In the genomic region with DNA sequence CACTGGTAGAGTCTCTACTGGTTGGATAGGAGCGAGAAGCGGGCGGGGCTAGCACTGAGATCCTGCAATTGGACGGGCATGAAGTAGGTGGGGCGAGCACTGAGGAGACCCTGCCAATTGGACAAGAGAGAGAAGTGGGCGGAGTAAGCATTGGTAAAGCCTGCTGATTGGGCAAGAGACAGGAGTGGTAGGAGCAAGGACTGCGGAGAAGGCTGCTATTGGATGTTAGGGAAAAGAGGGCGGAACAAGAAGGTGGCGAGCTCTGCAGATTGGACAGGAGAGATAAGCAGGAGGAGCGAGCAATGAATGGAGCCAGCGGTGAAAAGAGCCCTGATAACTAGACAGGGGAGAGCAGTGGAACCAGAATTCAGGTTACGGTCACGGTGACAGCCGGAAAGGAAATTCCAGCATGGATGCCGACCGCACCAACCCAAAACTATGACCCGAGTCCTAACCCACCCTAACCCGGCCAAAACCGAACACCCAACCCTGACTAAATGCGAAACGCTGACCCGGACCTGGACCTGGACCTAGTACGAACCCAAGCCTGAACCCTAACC, we compare ENCODE assay signal across 8 cellular contexts. TPM values are rescaled to one million over a fixed set of nuclear protein-coding genes. Genes with fewer than 3 reads are reported as not detected.
DNase-seq lines count a peak whose midpoint lies in the region; ATAC-seq and TF ChIP-seq lines count a peak whose summit lies in the region.

No MANE protein-coding gene starts in this region.

- intact Hi-C loops in mucosa of descending colon (cut with DNase I, micrococcal nuclease), result no loop called here

- H3K27ac ChIP-seq in MM.1S (ENCODE audit: low read length), result no peak overlapping the region
- no peak overlapping the region for H3K27ac ChIP-seq in endodermal cell (ENCODE audit: low read depth, low read length)

- H3K4me3 ChIP-seq in adipocyte (ENCODE audit: low read length) (no peak overlapping the region), mucosa of descending colon (no peak overlapping the region), MM.1S (ENCODE audit: low read length) (no peak overlapping the region), endodermal cell (ENCODE audit: low read length) (no peak overlapping the region)

- H2AFZ ChIP-seq in MM.1S (ENCODE audit: low read length), result no peak overlapping the region

- in situ Hi-C loops in Caki2 (cut with HindIII; ENCODE audit: low pct_unique_long_range_greater_than_20kb, low sequenced_read_pairs), result no loop called here

- no peaks in the 10 kb centered on the region for H3K36me3 Mint-ChIP-seq in endodermal cell (ENCODE audit: low read depth)

- no peaks in the 10 kb centered on the region for H4K20me1 ChIP-seq in MM.1S (ENCODE audit: insufficient read depth, low read length)

- no peak overlapping the region for H3K9ac ChIP-seq in adipocyte (ENCODE audit: low read length)
- no peak overlapping the region for H3K9ac ChIP-seq in MM.1S (ENCODE audit: low read length)
- H3K9ac ChIP-seq in endodermal cell (ENCODE audit: extremely low read depth, low read length, poor library complexity, severe bottlenecking), result no peak overlapping the region

- H3K36me3 ChIP-seq in adipocyte (ENCODE audit: control insufficient read depth, insufficient read depth, low read length, severe bottlenecking), result no peaks in the 10 kb centered on the region
- H3K36me3 ChIP-seq in mucosa of descending colon (ENCODE audit: low read depth), result no peaks in the 10 kb centered on the region
- no peaks in the 10 kb centered on the region for H3K36me3 ChIP-seq in MM.1S (replicated peaks; ENCODE audit: insufficient read depth, low read length)
- H3K36me3 ChIP-seq in endodermal cell (ENCODE audit: control insufficient read depth, insufficient read depth, low read length), result no peaks in the 10 kb centered on the region

- H3K79me2 ChIP-seq in MM.1S (ENCODE audit: low read length), result no peaks in the 10 kb centered on the region

- H3K9me3 ChIP-seq in adipocyte (ENCODE audit: control insufficient read depth, low read length), result no peaks in the 10 kb centered on the region
- H3K9me3 ChIP-seq in mucosa of descending colon, result no peaks in the 10 kb centered on the region
- no peaks in the 10 kb centered on the region for H3K9me3 ChIP-seq in MM.1S (replicated peaks; ENCODE audit: insufficient read depth, low read length)
- H3K9me3 ChIP-seq in endodermal cell (ENCODE audit: control insufficient read depth, low read length), result no peaks in the 10 kb centered on the region

- DNase-seq in Caki2 (ENCODE audit: low read depth), result peak; percentile 94
- peak; percentile 30 for DNase-seq in M059J (ENCODE audit: low read depth)
- DNase-seq in adipocyte (ENCODE audit: low read depth), result peak; percentile 34
- DNase-seq in mucosa of descending colon, result peak in 2 of 3 donors; percentile 19 to 42
- no peak for DNase-seq in MM.1S
- DNase-seq in cortex of kidney (lab: John Stamatoyannopoulos, UW), result no peak
- no peak for DNase-seq in endodermal cell

- no peaks in the 10 kb centered on the region for H3K9me3 Mint-ChIP-seq in endodermal cell

- no peaks in the 10 kb centered on the region for H3K4me1 Mint-ChIP-seq in endodermal cell

- no peak overlapping the region for H3K27ac Mint-ChIP-seq in endodermal cell

- 90 to 93% methylated on average over 19 to 23 of the region's 23 CpGs for WGBS in endodermal cell (ENCODE audit: insufficient coverage in 1 of 2, insufficient read length in 1 of 2), 2 experiments

- no peaks in the 10 kb centered on the region for H3K4me1 ChIP-seq in adipocyte (ENCODE audit: control insufficient read depth, insufficient read depth, low read length)
- H3K4me1 ChIP-seq in mucosa of descending colon (ENCODE audit: low read depth), result no peaks in the 10 kb centered on the region
- H3K4me1 ChIP-seq in MM.1S (ENCODE audit: low read length), result no peaks in the 10 kb centered on the region
- H3K4me1 ChIP-seq in endodermal cell (ENCODE audit: control insufficient read depth, insufficient read depth, low read length), result no peaks in the 10 kb centered on the region

- H3K4me2 ChIP-seq in MM.1S (ENCODE audit: low read depth, low read length), result no peak overlapping the region

- ATAC-seq in mucosa of descending colon (peak; percentile 3), HG03025 (IDR thresholded peaks at IDR 0.05; ENCODE audit: low FRiP score, unreplicated experiment) (no peak)

- H3K27me3 Mint-ChIP-seq in endodermal cell (ENCODE audit: insufficient read depth), result peaks cover 4% of the 10 kb centered on the region

- no peaks in the 10 kb centered on the region for H3F3A ChIP-seq in MM.1S (ENCODE audit: insufficient read depth, low read length)

- H3K27me3 ChIP-seq in adipocyte (replicated peaks; ENCODE audit: control insufficient read depth, insufficient read depth, low read length), result peaks cover 7% of the 10 kb centered on the region
- H3K27me3 ChIP-seq in MM.1S (replicated peaks; ENCODE audit: insufficient read depth, low read length), result peaks cover 30% of the 10 kb centered on the region
- peaks cover 18% of the 10 kb centered on the region for H3K27me3 ChIP-seq in endodermal cell (ENCODE audit: control insufficient read depth, insufficient read depth, low read length, poor library complexity, severe bottlenecking)

- H3K9me2 ChIP-seq in MM.1S (replicated peaks; ENCODE audit: insufficient read depth, low read length), result no peaks in the 10 kb centered on the region

- TF ChIP-seq CTCF in mucosa of descending colon (IDR thresholded peaks at IDR 0.05) (no peak), MM.1S (IDR thresholded peaks at IDR 0.05; ENCODE audit: low read length) (no peak), endodermal cell (conservative IDR thresholded peaks at IDR 0.05) (no peak)

- H3K4me3 Mint-ChIP-seq in endodermal cell, result no peak overlapping the region

RNA-seq across cellular contexts. Expression of gene SCGB1C2, which starts 4.8 kb away (rescaled TPM):
- not detected in 2 replicates for total RNA-seq in Caki2 (2014; rRNA removed; shearing (Covaris generic); ENCODE audit: low replicate concordance)
- total RNA-seq in M059J (2014; rRNA removed; shearing (Covaris generic)), result not detected in 2 replicates
- total RNA-seq in mucosa of descending colon, result not detected
- not detected for total RNA-seq in endodermal cell
- polyA plus RNA-seq in endodermal cell (2013, experiment 1 of 2), result not detected
- polyA plus RNA-seq in endodermal cell (2013, experiment 2 of 2), result not detected

RNA-seq across cellular contexts. Expression of gene DOC2B, which starts 39.3 kb away (rescaled TPM):
- 1.7 and 1.8 TPM in 2 replicates for total RNA-seq in Caki2 (2014; rRNA removed; shearing (Covaris generic); ENCODE audit: low replicate concordance)
- under 0.01 TPM in 1 of 2 replicates, not detected in the other for total RNA-seq in M059J (2014; rRNA removed; shearing (Covaris generic))
- total RNA-seq in mucosa of descending colon, result 1 to 10 TPM; 3.2 to 6.7 (median 4.0) TPM
- total RNA-seq in endodermal cell, result 1 to 10 TPM; 1.4 to 2.6 TPM
- polyA plus RNA-seq in endodermal cell (2013, experiment 1 of 2), result 4.2 TPM
- polyA plus RNA-seq in endodermal cell (2013, experiment 2 of 2), result 3.7 TPM

Comparison
In these comparisons a context has a peak if more than half of its experiments do, and no peak if none do; other contexts are left out.
1. DNase-seq: peak in Caki2 (single experiment), M059J (single experiment), adipocyte (single experiment) and mucosa of descending colon (2 of 3); none in MM.1S (single experiment), cortex of kidney (single experiment) and endodermal cell (single experiment).